In the genomic region with DNA sequence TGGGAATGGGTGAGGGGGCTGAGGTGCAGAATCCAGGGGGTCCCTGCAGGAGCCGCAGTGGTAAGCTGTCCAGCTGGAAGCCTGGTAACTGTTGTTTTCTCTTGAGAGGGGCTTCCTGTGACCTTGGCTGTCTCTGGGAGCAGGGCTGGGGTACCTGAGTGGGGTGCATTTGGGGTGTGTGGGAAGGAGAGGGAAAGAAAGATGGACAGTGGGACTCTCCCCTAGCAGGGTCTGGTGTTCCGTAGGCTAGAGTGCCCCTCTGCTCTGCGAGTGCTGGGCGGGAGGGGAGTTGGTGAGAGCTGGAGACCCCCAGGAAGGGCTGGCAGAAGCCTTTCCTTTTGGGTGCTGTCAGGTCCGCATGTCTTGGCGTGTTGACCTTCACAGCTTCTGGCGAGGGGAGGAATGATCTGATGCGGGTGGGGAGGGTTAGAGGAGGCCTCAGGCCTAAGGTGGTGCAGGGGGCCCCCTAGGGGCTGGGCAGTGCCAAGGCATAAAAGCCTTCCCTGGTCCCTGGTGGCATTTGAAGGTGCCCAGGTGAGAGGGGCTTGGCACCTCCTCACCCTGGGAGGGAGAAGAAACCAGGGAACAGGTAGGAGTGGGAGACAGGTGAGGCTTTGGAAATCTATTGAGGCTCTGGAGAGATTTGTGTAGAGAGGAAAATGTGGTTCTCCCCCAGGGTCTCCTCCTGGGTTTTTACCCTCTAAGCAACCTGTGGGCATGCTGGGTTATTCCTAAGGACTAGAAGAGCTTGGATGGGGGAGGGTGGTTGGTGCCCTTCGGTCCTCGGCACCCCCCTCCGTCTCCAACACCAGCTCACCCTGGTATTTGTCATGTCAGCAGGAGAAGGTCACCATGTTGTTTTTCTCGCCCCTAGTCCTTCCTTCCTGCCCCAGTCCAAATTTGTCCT, we compare ENCODE assay signal across 8 cellular contexts. TPM values are rescaled to one million over a fixed set of nuclear protein-coding genes. Genes with fewer than 3 reads are reported as not detected.
DNase-seq lines count a peak whose midpoint lies in the region; ATAC-seq and TF ChIP-seq lines count a peak whose summit lies in the region.

No MANE protein-coding gene starts in this region.

- peaks cover 16 to 17% of the 10 kb centered on the region in 2 donors for H3K27me3 Mint-ChIP-seq in CD4-positive, alpha-beta memory T cell
- H3K27me3 Mint-ChIP-seq in nephron (ENCODE audit: low read depth), result peaks cover 8% of the 10 kb centered on the region

- H3K27me3 ChIP-seq in CD4-positive, alpha-beta memory T cell (ENCODE audit: insufficient read depth, low read length), result peaks cover 5% of the 10 kb centered on the region
- H3K27me3 ChIP-seq in upper lobe of right lung, result no peaks in the 10 kb centered on the region

- H3K4me3 Mint-ChIP-seq in CD4-positive, alpha-beta memory T cell, result peak overlapping the region in 5 of 8 donors; percentile 31 to 70 (median 51)
- peak overlapping the region; percentile 95 to 96 (median 95) for H3K4me3 Mint-ChIP-seq in nephron

- peaks cover 17% of the 10 kb centered on the region for H3K4me1 ChIP-seq in CD4-positive, alpha-beta memory T cell (ENCODE audit: insufficient read depth, low read length)
- peaks cover 35% of the 10 kb centered on the region for H3K4me1 ChIP-seq in upper lobe of right lung

- H3K36me3 Mint-ChIP-seq in CD4-positive, alpha-beta memory T cell, result peaks cover 0 to 1% of the 10 kb centered on the region in 2 donors
- peaks cover 40% of the 10 kb centered on the region for H3K36me3 Mint-ChIP-seq in nephron (ENCODE audit: low read depth)

- POLR2A ChIA-PET in CD4-positive, alpha-beta memory T cell (lab: Charles Lee; ENCODE audit: partially characterized antibody), result interaction anchor here (1.1 kb wide), 1 partner anchor 305 kb away, joined by 4 read pairs; no protein-coding TSS in a partner anchor

- intact Hi-C loops in CD4-positive, alpha-beta memory T cell (cut with micrococcal nuclease), result loop anchor here (2.0 to 10.0 kb wide), 2 partner anchors 107 to 169 kb away; no protein-coding TSS in a partner anchor
- intact Hi-C loops in upper lobe of right lung (cut with DNase I), result no loop called here

- H3K9me3 Mint-ChIP-seq in CD4-positive, alpha-beta memory T cell, result peaks cover 0 to 2% (median 0%) of the 10 kb centered on the region in 8 donors
- no peaks in the 10 kb centered on the region for H3K9me3 Mint-ChIP-seq in nephron

- ATAC-seq in GM21529 (IDR thresholded peaks at IDR 0.05; ENCODE audit: unreplicated experiment) (peak; percentile 19), esophagus mucosa (peak; percentile 23), upper lobe of right lung (peak; percentile 41), GM19467 (IDR thresholded peaks at IDR 0.05; ENCODE audit: unreplicated experiment) (no peak)

- H3K9me3 ChIP-seq in CD4-positive, alpha-beta memory T cell (ENCODE audit: control insufficient read depth in 1 of 2, low read length in 2 of 2), result no peaks in the 10 kb centered on the region
- no peaks in the 10 kb centered on the region for H3K9me3 ChIP-seq in upper lobe of right lung

- CTCF ChIA-PET in CD4-positive, alpha-beta memory T cell (lab: Charles Lee; ENCODE audit: partially characterized antibody), result interaction anchor here (0.8 to 2.1 kb wide), 6 partner anchors 8 to 306 kb away, joined by 3 to 11 read pairs (median 5); no protein-coding TSS in a partner anchor

- H3K4me1 Mint-ChIP-seq in CD4-positive, alpha-beta memory T cell, result peaks cover 8 to 40% (median 23%) of the 10 kb centered on the region in 4 donors
- H3K4me1 Mint-ChIP-seq in nephron, result peaks cover 54% of the 10 kb centered on the region

- H3K27ac Mint-ChIP-seq in CD4-positive, alpha-beta memory T cell, result peak overlapping the region in 1 of 7 donors; percentile 31
- H3K27ac Mint-ChIP-seq in nephron, result peak overlapping the region; percentile 86 to 92 (median 91)

- peak; percentile 61 to 66 (median 63) for TF ChIP-seq CTCF in nephron (IDR thresholded peaks at IDR 0.05; ENCODE audit: unreplicated experiment in 3 of 3)
- peak; percentile 75 for TF ChIP-seq CTCF in upper lobe of right lung (IDR thresholded peaks at IDR 0.05)

- H3K36me3 ChIP-seq in CD4-positive, alpha-beta memory T cell (ENCODE audit: insufficient read depth, low read length), result peaks cover 4% of the 10 kb centered on the region
- peaks cover 11% of the 10 kb centered on the region for H3K36me3 ChIP-seq in upper lobe of right lung

- no peak overlapping the region for H3K4me3 ChIP-seq in CD4-positive, alpha-beta memory T cell (ENCODE audit: low read length in 2 of 2)
- peak overlapping the region; percentile 81 for H3K4me3 ChIP-seq in upper lobe of right lung

- no peak overlapping the region for H3K27ac ChIP-seq in CD4-positive, alpha-beta memory T cell (ENCODE audit: low read depth, low read length)
- H3K27ac ChIP-seq in upper lobe of right lung, result peak overlapping the region; percentile 88

- DNase-seq in CD4-positive, alpha-beta memory T cell, result peak in 4 of 5 donors; percentile 23 to 34 (median 32)
- DNase-seq in NCI-H526 (lab: John Stamatoyannopoulos, UW) (peak; percentile 42 to 71), upper lobe of right lung (peak; percentile 84)
- peak in 2 of 3 experiments; percentile 23 to 38 for DNase-seq in activated CD8-positive, alpha-beta memory T cell treated with anti-CD3 and anti-CD28 coated beads for 48 hours (ENCODE audit: low read depth in 2 of 3, low spot score in 2 of 3)

RNA-seq across cellular contexts. Expression of a gene that starts 3.3 kb away (rescaled TPM):
- total RNA-seq in CD4-positive, alpha-beta memory T cell, result 1 to 10 TPM in 1 of 2 experiments, under 1 TPM in 1; 0.29 to 1.1 TPM
- polyA plus RNA-seq in CD4-positive, alpha-beta memory T cell, result not detected
- 129 TPM for total RNA-seq in esophagus mucosa
- 231 TPM for total RNA-seq in upper lobe of right lung

Comparison
In these comparisons a context has a peak if more than half of its experiments do, and no peak if none do; other contexts are left out.
1. DNase-seq: peak in every context shown above with its lines; median percentile 84 in upper lobe of right lung; 56 in NCI-H526; 32 in CD4-positive, alpha-beta memory T cell; 30 in activated CD8-positive, alpha-beta memory T cell treated with anti-CD3 and anti-CD28 coated beads for 48 hours.
2. RNA of a gene that starts 3.3 kb away (total RNA-seq): 231 TPM in upper lobe of right lung (single experiment) and 129 TPM in esophagus mucosa (single experiment); 0.29 to 1.1 TPM in CD4-positive, alpha-beta memory T cell; every median in the first group is over 10 times any median in the second.